Comparison of ENCODE assay signal across 1 cellular context in the genomic region with DNA sequence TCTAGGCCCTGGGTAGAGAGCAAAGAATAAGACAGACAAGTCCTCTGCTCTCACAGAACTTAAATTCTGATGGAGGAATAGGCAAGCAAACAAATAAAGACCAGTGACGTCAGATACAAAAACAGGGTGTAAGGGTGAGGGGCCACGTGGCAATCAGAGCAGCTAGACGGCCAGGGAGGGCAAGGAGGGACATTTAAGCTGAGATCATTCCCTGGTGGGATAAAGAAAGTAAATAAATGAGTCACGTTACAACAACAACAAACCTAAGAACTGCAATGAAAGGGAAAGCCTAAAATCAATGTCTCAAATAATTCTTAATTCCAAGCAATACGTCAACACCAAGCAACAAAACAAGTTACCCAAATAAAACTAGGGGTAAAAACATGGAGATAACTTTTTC.
A peak's percentile ranks its signal among the peaks of the same experiment; 100 is the strongest.
TF ChIP-seq lines count a peak whose summit lies in the region.

No MANE protein-coding gene starts in this region.

TF ChIP-seq in HEK293, 187 proteins besides CTCF, POLR2A, EP300 and RAD21 (continued from another document and continues in another):
- TF ChIP-seq, protein P1, sequence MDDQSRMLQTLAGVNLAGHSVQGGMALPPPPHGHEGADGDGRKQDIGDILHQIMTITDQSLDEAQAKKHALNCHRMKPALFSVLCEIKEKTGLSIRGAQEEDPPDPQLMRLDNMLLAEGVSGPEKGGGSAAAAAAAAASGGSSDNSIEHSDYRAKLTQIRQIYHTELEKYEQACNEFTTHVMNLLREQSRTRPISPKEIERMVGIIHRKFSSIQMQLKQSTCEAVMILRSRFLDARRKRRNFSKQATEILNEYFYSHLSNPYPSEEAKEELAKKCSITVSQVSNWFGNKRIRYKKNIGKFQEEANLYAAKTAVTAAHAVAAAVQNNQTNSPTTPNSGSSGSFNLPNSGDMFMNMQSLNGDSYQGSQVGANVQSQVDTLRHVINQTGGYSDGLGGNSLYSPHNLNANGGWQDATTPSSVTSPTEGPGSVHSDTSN (CRISPR knock-in tag; IDR thresholded peaks at IDR 0.05) = no peak
- TF ChIP-seq ZBTB8A (tag by site-specific recombination; IDR thresholded peaks at IDR 0.05) (no peak), BCL11B (tag by site-specific recombination; IDR thresholded peaks at IDR 0.05; ENCODE audit: low read depth) (no peak), PRDM1 (tag by site-specific recombination; IDR thresholded peaks at IDR 0.05) (peak; percentile 75), ZNF211 (tag by site-specific recombination; IDR thresholded peaks at IDR 0.05; ENCODE audit: low read depth) (no peak), KLF7 (tag by site-specific recombination; IDR thresholded peaks at IDR 0.05; ENCODE audit: borderline replicate concordance) (no peak), ZXDB (tag by site-specific recombination; IDR thresholded peaks at IDR 0.05) (peak; percentile 79), ZNF239 (tag by site-specific recombination; IDR thresholded peaks at IDR 0.05) (0 out of 2 replicates have a peak, but pooled peaks have one; percentile 11), ZNF777 (tag by site-specific recombination; IDR thresholded peaks at IDR 0.05; ENCODE audit: borderline replicate concordance) (no peak), ZNF558 (tag by site-specific recombination; IDR thresholded peaks at IDR 0.05) (no peak), YY1 (tag by site-specific recombination; IDR thresholded peaks at IDR 0.05) (no peak), ZNF544 (tag by site-specific recombination; IDR thresholded peaks at IDR 0.05) (no peak), ZNF48 (tag by site-specific recombination; IDR thresholded peaks at IDR 0.05) (no peak), ZFP69B (tag by site-specific recombination; IDR thresholded peaks at IDR 0.05) (peak; percentile 78), ZNF76 (tag by site-specific recombination; IDR thresholded peaks at IDR 0.05; ENCODE audit: borderline replicate concordance, low read depth) (no peak), ZNF155 (tag by site-specific recombination; IDR thresholded peaks at IDR 0.05) (no peak), ZNF658 (tag by site-specific recombination; IDR thresholded peaks at IDR 0.05) (no peak), ZNF530 (tag by site-specific recombination; IDR thresholded peaks at IDR 0.05; ENCODE audit: low read depth) (no peak), ZNF660 (tag by site-specific recombination; IDR thresholded peaks at IDR 0.05) (no peak), GFI1B (tag by site-specific recombination; IDR thresholded peaks at IDR 0.05) (peak; percentile 97), REPIN1 (tag by site-specific recombination; IDR thresholded peaks at IDR 0.05; ENCODE audit: low read depth) (no peak), SCRT2 (tag by site-specific recombination; IDR thresholded peaks at IDR 0.05) (no peak), SP3 (tag by site-specific recombination; IDR thresholded peaks at IDR 0.05) (peak; percentile 55; the same call in 1 of the 2 replicates), GLIS2 (tag by site-specific recombination; IDR thresholded peaks at IDR 0.05) (no peak), GLI2 (tag by site-specific recombination; IDR thresholded peaks at IDR 0.05; ENCODE audit: borderline replicate concordance, low read depth) (peak; percentile 36; the same call in 1 of the 2 replicates), ZFP3 (tag by site-specific recombination; IDR thresholded peaks at IDR 0.05; ENCODE audit: low read depth) (no peak), ZNF114 (tag by site-specific recombination; IDR thresholded peaks at IDR 0.05) (no peak), ZFP37 (tag by site-specific recombination; IDR thresholded peaks at IDR 0.05) (no peak), ZNF324 (tag by site-specific recombination; IDR thresholded peaks at IDR 0.05) (peak; percentile 66; the same call in 1 of the 2 replicates), ZSCAN30 (tag by site-specific recombination; IDR thresholded peaks at IDR 0.05) (no peak), MZF1 (tag by site-specific recombination; IDR thresholded peaks at IDR 0.05; ENCODE audit: borderline replicate concordance) (no peak)
- TF ChIP-seq, protein P2, sequence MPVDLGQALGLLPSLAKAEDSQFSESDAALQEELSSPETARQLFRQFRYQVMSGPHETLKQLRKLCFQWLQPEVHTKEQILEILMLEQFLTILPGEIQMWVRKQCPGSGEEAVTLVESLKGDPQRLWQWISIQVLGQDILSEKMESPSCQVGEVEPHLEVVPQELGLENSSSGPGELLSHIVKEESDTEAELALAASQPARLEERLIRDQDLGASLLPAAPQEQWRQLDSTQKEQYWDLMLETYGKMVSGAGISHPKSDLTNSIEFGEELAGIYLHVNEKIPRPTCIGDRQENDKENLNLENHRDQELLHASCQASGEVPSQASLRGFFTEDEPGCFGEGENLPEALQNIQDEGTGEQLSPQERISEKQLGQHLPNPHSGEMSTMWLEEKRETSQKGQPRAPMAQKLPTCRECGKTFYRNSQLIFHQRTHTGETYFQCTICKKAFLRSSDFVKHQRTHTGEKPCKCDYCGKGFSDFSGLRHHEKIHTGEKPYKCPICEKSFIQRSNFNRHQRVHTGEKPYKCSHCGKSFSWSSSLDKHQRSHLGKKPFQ (tag by site-specific recombination; IDR thresholded peaks at IDR 0.05) = no peak
- TF ChIP-seq, protein P3, sequence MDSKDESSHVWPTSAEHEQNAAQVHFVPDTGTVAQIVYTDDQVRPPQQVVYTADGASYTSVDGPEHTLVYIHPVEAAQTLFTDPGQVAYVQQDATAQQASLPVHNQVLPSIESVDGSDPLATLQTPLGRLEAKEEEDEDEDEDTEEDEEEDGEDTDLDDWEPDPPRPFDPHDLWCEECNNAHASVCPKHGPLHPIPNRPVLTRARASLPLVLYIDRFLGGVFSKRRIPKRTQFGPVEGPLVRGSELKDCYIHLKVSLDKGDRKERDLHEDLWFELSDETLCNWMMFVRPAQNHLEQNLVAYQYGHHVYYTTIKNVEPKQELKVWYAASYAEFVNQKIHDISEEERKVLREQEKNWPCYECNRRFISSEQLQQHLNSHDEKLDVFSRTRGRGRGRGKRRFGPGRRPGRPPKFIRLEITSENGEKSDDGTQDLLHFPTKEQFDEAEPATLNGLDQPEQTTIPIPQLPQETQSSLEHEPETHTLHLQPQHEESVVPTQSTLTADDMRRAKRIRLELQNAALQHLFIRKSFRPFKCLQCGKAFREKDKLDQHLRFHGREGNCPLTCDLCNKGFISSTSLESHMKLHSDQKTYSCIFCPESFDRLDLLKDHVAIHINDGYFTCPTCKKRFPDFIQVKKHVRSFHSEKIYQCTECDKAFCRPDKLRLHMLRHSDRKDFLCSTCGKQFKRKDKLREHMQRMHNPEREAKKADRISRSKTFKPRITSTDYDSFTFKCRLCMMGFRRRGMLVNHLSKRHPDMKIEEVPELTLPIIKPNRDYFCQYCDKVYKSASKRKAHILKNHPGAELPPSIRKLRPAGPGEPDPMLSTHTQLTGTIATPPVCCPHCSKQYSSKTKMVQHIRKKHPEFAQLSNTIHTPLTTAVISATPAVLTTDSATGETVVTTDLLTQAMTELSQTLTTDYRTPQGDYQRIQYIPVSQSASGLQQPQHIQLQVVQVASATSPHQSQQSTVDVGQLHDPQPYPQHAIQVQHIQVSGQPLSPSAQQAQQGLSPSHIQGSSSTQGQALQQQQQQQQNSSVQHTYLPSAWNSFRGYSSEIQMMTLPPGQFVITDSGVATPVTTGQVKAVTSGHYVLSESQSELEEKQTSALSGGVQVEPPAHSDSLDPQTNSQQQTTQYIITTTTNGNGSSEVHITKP (tag by site-specific recombination; IDR thresholded peaks at IDR 0.05) = peak; percentile 34
- TF ChIP-seq, protein P4, sequence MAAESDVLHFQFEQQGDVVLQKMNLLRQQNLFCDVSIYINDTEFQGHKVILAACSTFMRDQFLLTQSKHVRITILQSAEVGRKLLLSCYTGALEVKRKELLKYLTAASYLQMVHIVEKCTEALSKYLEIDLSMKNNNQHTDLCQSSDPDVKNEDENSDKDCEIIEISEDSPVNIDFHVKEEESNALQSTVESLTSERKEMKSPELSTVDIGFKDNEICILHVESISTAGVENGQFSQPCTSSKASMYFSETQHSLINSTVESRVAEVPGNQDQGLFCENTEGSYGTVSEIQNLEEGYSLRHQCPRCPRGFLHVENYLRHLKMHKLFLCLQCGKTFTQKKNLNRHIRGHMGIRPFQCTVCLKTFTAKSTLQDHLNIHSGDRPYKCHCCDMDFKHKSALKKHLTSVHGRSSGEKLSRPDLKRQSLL (tag by site-specific recombination; IDR thresholded peaks at IDR 0.05) = no peak
- TF ChIP-seq, protein P5, sequence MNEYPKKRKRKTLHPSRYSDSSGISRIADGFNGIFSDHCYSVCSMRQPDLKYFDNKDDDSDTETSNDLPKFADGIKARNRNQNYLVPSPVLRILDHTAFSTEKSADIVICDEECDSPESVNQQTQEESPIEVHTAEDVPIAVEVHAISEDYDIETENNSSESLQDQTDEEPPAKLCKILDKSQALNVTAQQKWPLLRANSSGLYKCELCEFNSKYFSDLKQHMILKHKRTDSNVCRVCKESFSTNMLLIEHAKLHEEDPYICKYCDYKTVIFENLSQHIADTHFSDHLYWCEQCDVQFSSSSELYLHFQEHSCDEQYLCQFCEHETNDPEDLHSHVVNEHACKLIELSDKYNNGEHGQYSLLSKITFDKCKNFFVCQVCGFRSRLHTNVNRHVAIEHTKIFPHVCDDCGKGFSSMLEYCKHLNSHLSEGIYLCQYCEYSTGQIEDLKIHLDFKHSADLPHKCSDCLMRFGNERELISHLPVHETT (tag by site-specific recombination; IDR thresholded peaks at IDR 0.05) = peak; percentile 93
- TF ChIP-seq, protein P6, sequence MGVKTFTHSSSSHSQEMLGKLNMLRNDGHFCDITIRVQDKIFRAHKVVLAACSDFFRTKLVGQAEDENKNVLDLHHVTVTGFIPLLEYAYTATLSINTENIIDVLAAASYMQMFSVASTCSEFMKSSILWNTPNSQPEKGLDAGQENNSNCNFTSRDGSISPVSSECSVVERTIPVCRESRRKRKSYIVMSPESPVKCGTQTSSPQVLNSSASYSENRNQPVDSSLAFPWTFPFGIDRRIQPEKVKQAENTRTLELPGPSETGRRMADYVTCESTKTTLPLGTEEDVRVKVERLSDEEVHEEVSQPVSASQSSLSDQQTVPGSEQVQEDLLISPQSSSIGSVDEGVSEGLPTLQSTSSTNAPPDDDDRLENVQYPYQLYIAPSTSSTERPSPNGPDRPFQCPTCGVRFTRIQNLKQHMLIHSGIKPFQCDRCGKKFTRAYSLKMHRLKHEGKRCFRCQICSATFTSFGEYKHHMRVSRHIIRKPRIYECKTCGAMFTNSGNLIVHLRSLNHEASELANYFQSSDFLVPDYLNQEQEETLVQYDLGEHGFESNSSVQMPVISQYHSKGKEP (tag by site-specific recombination; IDR thresholded peaks at IDR 0.05) = no peak
- TF ChIP-seq, protein P7, sequence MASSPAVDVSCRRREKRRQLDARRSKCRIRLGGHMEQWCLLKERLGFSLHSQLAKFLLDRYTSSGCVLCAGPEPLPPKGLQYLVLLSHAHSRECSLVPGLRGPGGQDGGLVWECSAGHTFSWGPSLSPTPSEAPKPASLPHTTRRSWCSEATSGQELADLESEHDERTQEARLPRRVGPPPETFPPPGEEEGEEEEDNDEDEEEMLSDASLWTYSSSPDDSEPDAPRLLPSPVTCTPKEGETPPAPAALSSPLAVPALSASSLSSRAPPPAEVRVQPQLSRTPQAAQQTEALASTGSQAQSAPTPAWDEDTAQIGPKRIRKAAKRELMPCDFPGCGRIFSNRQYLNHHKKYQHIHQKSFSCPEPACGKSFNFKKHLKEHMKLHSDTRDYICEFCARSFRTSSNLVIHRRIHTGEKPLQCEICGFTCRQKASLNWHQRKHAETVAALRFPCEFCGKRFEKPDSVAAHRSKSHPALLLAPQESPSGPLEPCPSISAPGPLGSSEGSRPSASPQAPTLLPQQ (tag by site-specific recombination; IDR thresholded peaks at IDR 0.05) = peak; percentile 79
- TF ChIP-seq, protein P8, sequence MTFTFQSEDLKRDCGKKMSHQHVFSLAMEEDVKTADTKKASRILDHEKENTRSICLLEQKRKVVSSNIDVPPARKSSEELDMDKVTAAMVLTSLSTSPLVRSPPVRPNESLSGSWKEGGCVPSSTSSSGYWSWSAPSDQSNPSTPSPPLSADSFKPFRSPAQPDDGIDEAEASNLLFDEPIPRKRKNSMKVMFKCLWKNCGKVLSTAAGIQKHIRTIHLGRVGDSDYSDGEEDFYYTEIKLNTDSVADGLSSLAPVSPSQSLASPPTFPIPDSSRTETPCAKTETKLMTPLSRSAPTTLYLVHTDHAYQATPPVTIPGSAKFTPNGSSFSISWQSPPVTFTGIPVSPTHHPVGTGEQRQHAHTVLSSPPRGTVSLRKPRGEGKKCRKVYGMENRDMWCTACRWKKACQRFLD (tag by site-specific recombination; IDR thresholded peaks at IDR 0.05) = no peak
- TF ChIP-seq, protein P9, sequence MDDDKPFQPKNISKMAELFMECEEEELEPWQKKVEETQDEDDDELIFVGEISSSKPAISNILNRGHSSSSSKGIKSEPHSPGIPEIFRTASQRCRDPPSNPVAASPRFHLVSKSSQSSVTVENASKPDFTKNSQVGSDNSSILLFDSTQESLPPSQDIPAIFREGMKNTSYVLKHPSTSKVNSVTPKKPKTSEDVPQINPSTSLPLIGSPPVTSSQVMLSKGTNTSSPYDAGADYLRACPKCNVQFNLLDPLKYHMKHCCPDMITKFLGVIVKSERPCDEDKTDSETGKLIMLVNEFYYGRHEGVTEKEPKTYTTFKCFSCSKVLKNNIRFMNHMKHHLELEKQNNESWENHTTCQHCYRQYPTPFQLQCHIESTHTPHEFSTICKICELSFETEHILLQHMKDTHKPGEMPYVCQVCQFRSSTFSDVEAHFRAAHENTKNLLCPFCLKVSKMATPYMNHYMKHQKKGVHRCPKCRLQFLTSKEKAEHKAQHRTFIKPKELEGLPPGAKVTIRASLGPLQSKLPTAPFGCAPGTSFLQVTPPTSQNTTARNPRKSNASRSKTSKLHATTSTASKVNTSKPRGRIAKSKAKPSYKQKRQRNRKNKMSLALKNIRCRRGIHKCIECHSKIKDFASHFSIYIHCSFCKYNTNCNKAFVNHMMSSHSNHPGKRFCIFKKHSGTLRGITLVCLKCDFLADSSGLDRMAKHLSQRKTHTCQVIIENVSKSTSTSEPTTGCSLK (tag by site-specific recombination; IDR thresholded peaks at IDR 0.05) = no peak
- TF ChIP-seq, protein P10, sequence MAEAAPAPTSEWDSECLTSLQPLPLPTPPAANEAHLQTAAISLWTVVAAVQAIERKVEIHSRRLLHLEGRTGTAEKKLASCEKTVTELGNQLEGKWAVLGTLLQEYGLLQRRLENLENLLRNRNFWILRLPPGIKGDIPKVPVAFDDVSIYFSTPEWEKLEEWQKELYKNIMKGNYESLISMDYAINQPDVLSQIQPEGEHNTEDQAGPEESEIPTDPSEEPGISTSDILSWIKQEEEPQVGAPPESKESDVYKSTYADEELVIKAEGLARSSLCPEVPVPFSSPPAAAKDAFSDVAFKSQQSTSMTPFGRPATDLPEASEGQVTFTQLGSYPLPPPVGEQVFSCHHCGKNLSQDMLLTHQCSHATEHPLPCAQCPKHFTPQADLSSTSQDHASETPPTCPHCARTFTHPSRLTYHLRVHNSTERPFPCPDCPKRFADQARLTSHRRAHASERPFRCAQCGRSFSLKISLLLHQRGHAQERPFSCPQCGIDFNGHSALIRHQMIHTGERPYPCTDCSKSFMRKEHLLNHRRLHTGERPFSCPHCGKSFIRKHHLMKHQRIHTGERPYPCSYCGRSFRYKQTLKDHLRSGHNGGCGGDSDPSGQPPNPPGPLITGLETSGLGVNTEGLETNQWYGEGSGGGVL (tag by site-specific recombination; IDR thresholded peaks at IDR 0.05) = peak; percentile 92
- TF ChIP-seq, protein P11, sequence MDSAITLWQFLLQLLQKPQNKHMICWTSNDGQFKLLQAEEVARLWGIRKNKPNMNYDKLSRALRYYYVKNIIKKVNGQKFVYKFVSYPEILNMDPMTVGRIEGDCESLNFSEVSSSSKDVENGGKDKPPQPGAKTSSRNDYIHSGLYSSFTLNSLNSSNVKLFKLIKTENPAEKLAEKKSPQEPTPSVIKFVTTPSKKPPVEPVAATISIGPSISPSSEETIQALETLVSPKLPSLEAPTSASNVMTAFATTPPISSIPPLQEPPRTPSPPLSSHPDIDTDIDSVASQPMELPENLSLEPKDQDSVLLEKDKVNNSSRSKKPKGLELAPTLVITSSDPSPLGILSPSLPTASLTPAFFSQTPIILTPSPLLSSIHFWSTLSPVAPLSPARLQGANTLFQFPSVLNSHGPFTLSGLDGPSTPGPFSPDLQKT (IDR thresholded peaks at IDR 0.05; ENCODE audit: borderline replicate concordance, low read depth, low read length) = no peak
